ENCODE assay signal across 1 cellular context in genomic region chr17:7019406-7019805, GRCh38.
TF ChIP-seq lines count a peak whose summit lies in the region.

No MANE protein-coding gene starts in this region.

TF ChIP-seq in liver, 16 proteins besides CTCF, POLR2A, EP300 and RAD21 (continued from another document):
- TF ChIP-seq JUND (IDR thresholded peaks at IDR 0.05): no peak
- no peak for TF ChIP-seq HNF4A (conservative IDR thresholded peaks at IDR 0.05)
- TF ChIP-seq NR2F2 (IDR thresholded peaks at IDR 0.05): no peak
- TF ChIP-seq YY1 (IDR thresholded peaks at IDR 0.05): no peak
- TF ChIP-seq GABPA (IDR thresholded peaks at IDR 0.05 in 1 of 2, conservative IDR thresholded peaks at IDR 0.05 in 1 of 2): no peak
- no peak for TF ChIP-seq MAX (IDR thresholded peaks at IDR 0.05)
